23 cellular contexts compared by ENCODE assay signal in genomic region chr14:49870908-49871307, GRCh38.
"Had no signal": no experiment of that assay in that cellular context is flagged by ENCODE, and none has a peak within 500 bp of the region (broad histone marks: within the 10 kb centered on the region; RNA-seq: fewer than 3 reads in every experiment).

No MANE protein-coding gene starts in this region.

- H3K27ac ChIP-seq: hepatocyte, lower lobe of right lung, sigmoid colon, thyroid gland had no signal

- H3K4me3 Mint-ChIP-seq: activated CD4-positive, alpha-beta T cell treated with anti-CD3 and anti-CD28 coated beads, Interleukin-2, amount 10 ng/mL, durations not matched to agents 7 days and 5 days; activated naive CD4-positive, alpha-beta T cell treated with anti-CD3 and anti-CD28 coated beads for 36 hours; activated T-cell treated with anti-CD3 and anti-CD28 coated beads, Interleukin-2, amount 50 U/mL, for 72 hours; brain; effector memory CD8-positive, alpha-beta T cell; immature natural killer cell; naive thymus-derived CD4-positive, alpha-beta T cell; neural crest cell had no signal

- H3K9me3 ChIP-seq: lower lobe of right lung, sigmoid colon, thyroid gland had no signal

- H3K36me3 ChIP-seq: lower lobe of right lung, sigmoid colon, thyroid gland had no signal

- ATAC-seq: activated CD4-positive, CD25-positive, alpha-beta regulatory T cell treated with anti-CD3 and anti-CD28 coated beads, Interleukin-2, amount 50 U/mL, for 24 hours; activated T-cell treated with anti-CD3 and anti-CD28 coated beads, Interleukin-2, amount 50 U/mL, for 72 hours; effector memory CD8-positive, alpha-beta T cell; esophagus mucosa; left lobe of liver; lower lobe of right lung; naive thymus-derived CD4-positive, alpha-beta T cell had no signal

- H3K27ac Mint-ChIP-seq: activated CD4-positive, alpha-beta T cell treated with anti-CD3 and anti-CD28 coated beads, Interleukin-2, amount 10 ng/mL, durations not matched to agents 7 days and 5 days; activated naive CD4-positive, alpha-beta T cell treated with anti-CD3 and anti-CD28 coated beads for 36 hours; activated T-cell treated with anti-CD3 and anti-CD28 coated beads, Interleukin-2, amount 50 U/mL, for 72 hours; brain had no signal

- H3K27me3 ChIP-seq: hepatocyte, sigmoid colon, thyroid gland had no signal

- H3K36me3 Mint-ChIP-seq: brain, immature natural killer cell had no signal

- H3K4me2 ChIP-seq: hepatocyte, smooth muscle cell had no signal

- H2AFZ ChIP-seq: hepatocyte had no signal

- H3K27me3 Mint-ChIP-seq: activated CD4-positive, alpha-beta T cell treated with anti-CD3 and anti-CD28 coated beads, Interleukin-2, amount 10 ng/mL, durations not matched to agents 7 days and 5 days; brain; effector memory CD8-positive, alpha-beta T cell; naive thymus-derived CD4-positive, alpha-beta T cell had no signal

- H3K4me3 ChIP-seq: hepatocyte, lower lobe of right lung, sigmoid colon, smooth muscle cell, thyroid gland had no signal

- H3K9me3 Mint-ChIP-seq: activated CD4-positive, alpha-beta T cell treated with anti-CD3 and anti-CD28 coated beads, Interleukin-2, amount 10 ng/mL, durations not matched to agents 7 days and 5 days; activated naive CD4-positive, alpha-beta T cell treated with anti-CD3 and anti-CD28 coated beads for 36 hours; activated T-cell treated with anti-CD3 and anti-CD28 coated beads, Interleukin-2, amount 50 U/mL, for 72 hours; effector memory CD8-positive, alpha-beta T cell; immature natural killer cell; naive thymus-derived CD4-positive, alpha-beta T cell; neural crest cell had no signal

- DNase-seq: activated CD4-positive, alpha-beta T cell treated with anti-CD3 and anti-CD28 coated beads, Interleukin-2, amount 10 ng/mL, durations not matched to agents 7 days and 5 days; activated effector memory CD4-positive, alpha-beta T cell treated with Interleukin-2 at 50 U/mL for 16 hours; activated naive CD4-positive, alpha-beta T cell treated with anti-CD3 and anti-CD28 coated beads for 36 hours; activated T-cell treated with anti-CD3 and anti-CD28 coated beads, Interleukin-2, amount 50 U/mL, for 72 hours; aorta; dermis blood vessel endothelial cell; effector memory CD8-positive, alpha-beta T cell; foreskin melanocyte; immature natural killer cell; lower lobe of right lung; naive thymus-derived CD4-positive, alpha-beta T cell; posterior cingulate gyrus; sigmoid colon; stimulated activated CD4-positive, alpha-beta T cell treated with anti-CD3 and anti-CD28 coated beads, Interleukin-15, amount 100 ng/mL, for 24 hours; stimulated activated naive CD4-positive, alpha-beta T cell; thyroid gland had no signal
